In genomic region chr6:28212510-28213212, GRCh38 we compare ENCODE assay signal across 8 cellular contexts. TPM values are rescaled to one million over a fixed set of nuclear protein-coding genes. Genes with fewer than 3 reads are reported as not detected.
DNase-seq lines count a peak whose midpoint lies in the region; ATAC-seq and TF ChIP-seq lines count a peak whose summit lies in the region.

No MANE protein-coding gene starts in this region.

- DNase-seq in GM10266 (ENCODE audit: extremely low spot score) (peak; percentile 72), NCI-H2227 (lab: John Stamatoyannopoulos, UW; ENCODE audit: unreplicated experiment) (peak; percentile 89), fibroblast of peridontal ligament (ENCODE audit: extremely low read depth) (peak; percentile 92), activated gamma-delta T cell treated with Interleukin-2 at 50 U/mL for 16 hours (no peak)
- DNase-seq in activated CD4-positive, alpha-beta memory T cell treated with anti-CD3 and anti-CD28 coated beads for 36 hours, result peak; percentile 80

- H3K4me3 Mint-ChIP-seq in activated CD4-positive, alpha-beta memory T cell treated with anti-CD3 and anti-CD28 coated beads for 36 hours, result peak overlapping the region; percentile 75

- no peak overlapping the region for H3K9ac ChIP-seq in parathyroid adenoma

- H3K9me3 Mint-ChIP-seq in activated CD4-positive, alpha-beta memory T cell treated with anti-CD3 and anti-CD28 coated beads for 36 hours, result no peaks in the 10 kb centered on the region

- no peak overlapping the region for H2AFZ ChIP-seq in parathyroid adenoma

- H3K27ac ChIP-seq in 22Rv1 (peak overlapping the region; percentile 76), parathyroid adenoma (no peak overlapping the region)

- H3K27ac Mint-ChIP-seq in activated CD4-positive, alpha-beta memory T cell treated with anti-CD3 and anti-CD28 coated beads for 36 hours, result peak overlapping the region; percentile 59

- no peaks in the 10 kb centered on the region for H3K4me1 ChIP-seq in parathyroid adenoma

- CTCF ChIA-PET in activated CD4-positive, alpha-beta memory T cell treated with anti-CD3 and anti-CD28 coated beads for 36 hours (lab: Charles Lee), result no interaction called here

- H3K27me3 Mint-ChIP-seq in activated CD4-positive, alpha-beta memory T cell treated with anti-CD3 and anti-CD28 coated beads for 36 hours, result peaks cover 67% of the 10 kb centered on the region

- peak overlapping the region; percentile 49 for H3K4me2 ChIP-seq in parathyroid adenoma (ENCODE audit: low read length)

- peaks cover 19% of the 10 kb centered on the region for H3K4me1 Mint-ChIP-seq in activated CD4-positive, alpha-beta memory T cell treated with anti-CD3 and anti-CD28 coated beads for 36 hours (ENCODE audit: low read depth)

- H3K36me3 Mint-ChIP-seq in activated CD4-positive, alpha-beta memory T cell treated with anti-CD3 and anti-CD28 coated beads for 36 hours, result no peaks in the 10 kb centered on the region

- TF ChIP-seq CTCF in 22Rv1 (IDR thresholded peaks at IDR 0.05) (peak; percentile 26), GM10266 (IDR thresholded peaks at IDR 0.05; ENCODE audit: control insufficient read depth, insufficient read depth, low read depth, missing control alignments) (peak; percentile 24), parathyroid adenoma (IDR thresholded peaks at IDR 0.05) (no peak)

- intact Hi-C loops in activated CD4-positive, alpha-beta memory T cell treated with anti-CD3 and anti-CD28 coated beads for 36 hours (cut with micrococcal nuclease), result loop anchor here (2.0 to 10.0 kb wide), 4 partner anchors 55 to 318 kb away; partner anchors contain the start of gene ZSCAN26

- POLR2A ChIA-PET in activated CD4-positive, alpha-beta memory T cell treated with anti-CD3 and anti-CD28 coated beads for 36 hours (lab: Charles Lee), result no interaction called here

- peak; percentile 50 for ATAC-seq in HG02938 (IDR thresholded peaks at IDR 0.05; ENCODE audit: unreplicated experiment)

- peak overlapping the region; percentile 32 for H3K4me3 ChIP-seq in parathyroid adenoma (ENCODE audit: low read depth, low read length)

- H3K79me2 ChIP-seq in parathyroid adenoma, result no peaks in the 10 kb centered on the region

- H3K27me3 ChIP-seq in parathyroid adenoma (ENCODE audit: control insufficient read depth, insufficient read depth, low read length), result peaks cover 4% of the 10 kb centered on the region

- H3K9me3 ChIP-seq in parathyroid adenoma (ENCODE audit: control insufficient read depth, low read length), result no peaks in the 10 kb centered on the region

- H3K36me3 ChIP-seq in parathyroid adenoma (ENCODE audit: control insufficient read depth, insufficient read depth, low read length), result no peaks in the 10 kb centered on the region

RNA-seq across cellular contexts. Expression of gene ZSCAN9, which starts 12.4 kb away (rescaled TPM):
- 1 to 10 TPM; 2.8 to 3.0 TPM for total RNA-seq in activated CD4-positive, alpha-beta memory T cell treated with anti-CD3 and anti-CD28 coated beads for 36 hours

RNA-seq across cellular contexts. Expression of gene ZKSCAN4, which starts 39.4 kb away (rescaled TPM):
- total RNA-seq in activated CD4-positive, alpha-beta memory T cell treated with anti-CD3 and anti-CD28 coated beads for 36 hours, result 1 to 10 TPM; 3.7 to 3.8 TPM

RNA-seq across cellular contexts. Expression of gene NKAPL, which starts 46.4 kb away (rescaled TPM):
- not detected for total RNA-seq in activated CD4-positive, alpha-beta memory T cell treated with anti-CD3 and anti-CD28 coated beads for 36 hours

RNA-seq across cellular contexts. Expression of gene ZSCAN26, which starts 54.3 kb away (rescaled TPM):
- 1 to 10 TPM; 6.0 to 6.4 TPM for total RNA-seq in activated CD4-positive, alpha-beta memory T cell treated with anti-CD3 and anti-CD28 coated beads for 36 hours
